ENCODE assay signal across 1 cellular context in the genomic region with DNA sequence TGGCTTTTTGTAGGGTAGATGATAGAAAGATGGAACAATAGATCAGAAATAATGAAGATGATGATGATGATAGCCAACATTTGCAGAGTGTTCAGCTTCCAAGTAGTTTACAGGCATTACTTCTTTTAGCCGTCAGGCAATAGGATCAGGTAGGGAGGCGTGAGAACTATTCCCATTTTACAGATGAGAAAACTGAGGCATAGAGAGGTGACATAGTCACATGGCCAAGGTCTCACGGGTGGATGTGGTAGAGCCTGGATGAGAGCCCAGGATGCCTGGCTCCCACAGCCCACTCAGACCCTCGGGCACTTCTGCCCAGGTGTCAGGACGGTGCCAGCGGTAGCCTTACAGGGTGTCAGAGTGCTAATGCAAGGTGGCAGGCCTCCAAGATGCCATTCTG.
TF ChIP-seq lines count a peak whose summit lies in the region.

No MANE protein-coding gene starts in this region.

TF ChIP-seq in HepG2, 621 proteins besides CTCF, POLR2A, EP300 and RAD21:
- no peak for TF ChIP-seq HOXA7 (CRISPR knock-in tag; IDR thresholded peaks at IDR 0.05)
- TF ChIP-seq, protein P1, sequence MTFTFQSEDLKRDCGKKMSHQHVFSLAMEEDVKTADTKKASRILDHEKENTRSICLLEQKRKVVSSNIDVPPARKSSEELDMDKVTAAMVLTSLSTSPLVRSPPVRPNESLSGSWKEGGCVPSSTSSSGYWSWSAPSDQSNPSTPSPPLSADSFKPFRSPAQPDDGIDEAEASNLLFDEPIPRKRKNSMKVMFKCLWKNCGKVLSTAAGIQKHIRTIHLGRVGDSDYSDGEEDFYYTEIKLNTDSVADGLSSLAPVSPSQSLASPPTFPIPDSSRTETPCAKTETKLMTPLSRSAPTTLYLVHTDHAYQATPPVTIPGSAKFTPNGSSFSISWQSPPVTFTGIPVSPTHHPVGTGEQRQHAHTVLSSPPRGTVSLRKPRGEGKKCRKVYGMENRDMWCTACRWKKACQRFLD (CRISPR knock-in tag; IDR thresholded peaks at IDR 0.05; ENCODE audit: borderline replicate concordance) = no peak
- peak; percentile 78 for TF ChIP-seq ZNF629 (CRISPR knock-in tag; conservative IDR thresholded peaks at IDR 0.05)
TF ChIP-seq in HepG2: peak in this region for 1.
